ENCODE assay signal across 1 cellular context in the genomic region with DNA sequence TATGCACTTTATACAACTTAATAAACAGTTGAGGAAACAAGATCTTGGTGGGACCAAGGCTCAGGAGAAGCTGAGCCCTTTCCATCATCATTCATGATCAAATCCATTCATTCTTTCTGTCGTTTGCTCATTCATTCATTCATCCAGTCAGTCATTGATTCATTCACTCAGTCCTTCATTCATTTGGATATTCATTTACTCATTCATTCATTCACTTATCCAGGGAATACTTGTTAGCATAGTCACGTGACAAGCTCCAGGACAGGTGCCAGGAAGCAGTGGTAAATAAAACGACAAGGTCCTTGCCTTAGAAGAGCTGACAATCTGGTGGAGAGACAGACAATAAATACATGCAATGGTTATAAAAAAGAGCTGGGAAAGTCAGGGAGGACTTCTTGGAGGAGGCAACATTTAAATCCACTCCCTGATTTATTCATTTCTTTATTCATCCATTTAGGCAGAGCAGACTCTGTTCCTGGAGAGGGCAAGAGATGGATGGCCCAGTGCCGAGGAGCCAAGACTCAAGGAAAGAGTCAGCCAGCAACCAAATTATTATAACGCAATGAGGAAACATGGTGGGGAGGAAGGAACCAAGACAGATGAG.
TF ChIP-seq lines count a peak whose summit lies in the region.

No MANE protein-coding gene starts in this region.

TF ChIP-seq in IMR-90, 13 proteins besides CTCF, POLR2A, EP300 and RAD21 (continued from another document):
- TF ChIP-seq USF2 (IDR thresholded peaks at IDR 0.05; ENCODE audit: low read depth, low read length) (0 out of 2 replicates have a peak, but pooled peaks have one; percentile 6), SMC3 (IDR thresholded peaks at IDR 0.05; ENCODE audit: low read depth, low read length) (no peak)
TF ChIP-seq in IMR-90: peak in this region for 1.
